ENCODE assay signal across 21 cellular contexts in the genomic region with DNA sequence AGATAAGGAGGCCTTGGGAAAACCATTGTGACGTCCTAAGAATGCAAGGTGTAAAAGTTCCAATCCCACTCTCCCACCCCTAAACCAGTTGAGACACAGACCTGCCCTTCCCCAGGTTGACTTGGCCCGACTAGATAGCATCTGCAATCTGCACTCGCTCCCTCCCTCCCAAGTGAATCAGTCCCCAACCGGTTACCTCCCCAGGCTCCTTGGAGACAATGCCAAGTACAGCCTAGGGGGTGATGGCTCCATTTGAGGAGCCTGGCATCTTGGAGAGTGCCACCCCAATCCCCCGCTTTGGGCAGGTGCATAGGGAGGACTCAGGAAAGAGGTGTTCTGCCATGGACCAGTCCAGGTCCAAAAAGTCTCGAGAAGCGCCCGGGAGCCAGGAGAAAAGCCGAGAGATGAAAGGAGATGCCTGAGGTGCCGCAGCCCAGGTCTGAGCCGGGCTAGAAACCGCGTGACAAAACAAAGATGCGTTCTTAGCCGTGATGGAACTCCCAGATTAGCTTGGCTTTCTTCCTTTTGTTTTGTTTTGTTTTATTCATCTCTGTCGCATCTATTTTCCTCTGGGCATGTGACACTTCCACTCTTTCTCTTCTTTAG. TPM values are rescaled to one million over a fixed set of nuclear protein-coding genes. Genes with fewer than 3 reads are reported as not detected.
DNase-seq lines count a peak whose midpoint lies in the region; ATAC-seq and TF ChIP-seq lines count a peak whose summit lies in the region.
"Had no signal": no experiment of that assay in that cellular context is flagged by ENCODE, and none has a peak within 500 bp of the region (broad histone marks: within the 10 kb centered on the region; RNA-seq: fewer than 3 reads in every experiment).

No MANE protein-coding gene starts in this region.

- no peaks in the 10 kb centered on the region for H3K36me3 Mint-ChIP-seq in natural killer cell treated with Interleukin-12 subunit alpha and Interleukin-12 subunit beta and Interleukin-15 and Interleukin-18, amount 100 ng/mL, for 72 hours

- no peak overlapping the region for H4K91ac ChIP-seq in neuronal stem cell (ENCODE audit: low read depth, low read length, poor library complexity)

- intact Hi-C loops in Panc1 (cut with micrococcal nuclease; ENCODE audit: unreplicated experiment), result loop anchor here (5.0 kb wide), 2 partner anchors 33 to 103 kb away; a partner anchor contains a TSS

- H2BK5ac ChIP-seq in neuronal stem cell (ENCODE audit: low read length), result no peak overlapping the region

- H3K4me2 ChIP-seq in neuronal stem cell (ENCODE audit: insufficient read depth, low read length, poor library complexity, severe bottlenecking), result no peak overlapping the region

- H3K4me3 ChIP-seq in Panc1 (ENCODE audit: low read depth in 2 of 2, low read length in 2 of 2) (no peak overlapping the region), neuronal stem cell (ENCODE audit: low read length in 2 of 2) (no peak overlapping the region), suprapubic skin (no peak overlapping the region)
- H3K4me3 ChIP-seq: GM23248, HAP-1 had no signal

- no CpG with 5 or more reads among the region's 16 CpGs for WGBS in neuronal stem cell (ENCODE audit: extremely low coverage in 2 of 2, insufficient read length in 2 of 2, insufficient replicate concordance in 1 of 2), 2 donors
- WGBS in suprapubic skin, result 55% methylated on average over 16 of the region's 16 CpGs

- H3K18ac ChIP-seq in neuronal stem cell (ENCODE audit: low read length), result no peak overlapping the region

- no peak overlapping the region for H2BK12ac ChIP-seq in neuronal stem cell (ENCODE audit: low read length)

- POLR2A ChIA-PET in Panc1 (lab: Charles Lee), result interaction anchor here (0.7 kb wide), 1 partner anchor 162 kb away, joined by 3 read pairs; no protein-coding TSS in a partner anchor

- no peak overlapping the region for H3K27ac ChIP-seq in Panc1 (ENCODE audit: low read length)
- no peak overlapping the region for H3K27ac ChIP-seq in neuronal stem cell (replicated peaks; ENCODE audit: low read length)
- H3K27ac ChIP-seq in suprapubic skin, result peak overlapping the region; percentile 34
- H3K27ac ChIP-seq: C4-2B, GM23248 had no signal

- H3K4me1 ChIP-seq in Panc1 (ENCODE audit: control insufficient read depth, insufficient read depth, low read length) (0 out of 2 replicates have a peak, but pooled peaks cover 3% of the 10 kb centered on the region), neuronal stem cell (ENCODE audit: control insufficient read depth in 2 of 2, insufficient read depth in 1 of 2, low read depth in 1 of 2, low read length in 2 of 2) (peaks cover 0 to 2% of the 10 kb centered on the region in 2 donors), suprapubic skin (peaks cover 31% of the 10 kb centered on the region)

- ATAC-seq in Panc1 (no peak), esophagus mucosa (peak; percentile 2)
- ATAC-seq in natural killer cell treated with Interleukin-12 subunit alpha and Interleukin-12 subunit beta and Interleukin-15 and Interleukin-18, amount 100 ng/mL, for 72 hours, result no peak

- H3K27ac Mint-ChIP-seq in natural killer cell treated with Interleukin-12 subunit alpha and Interleukin-12 subunit beta and Interleukin-15 and Interleukin-18, amount 100 ng/mL, for 72 hours, result peak overlapping the region in 1 of 2 donors; percentile 14

- no peaks in the 10 kb centered on the region for H3K36me3 ChIP-seq in Panc1 (ENCODE audit: control insufficient read depth, insufficient read depth, low read length)
- peaks cover 0 to 2% of the 10 kb centered on the region in 2 donors for H3K36me3 ChIP-seq in neuronal stem cell (replicated peaks in 1 of 2; ENCODE audit: control insufficient read depth in 2 of 2, insufficient read depth in 2 of 2, low read length in 2 of 2)
- H3K36me3 ChIP-seq in suprapubic skin, result no peaks in the 10 kb centered on the region
- H3K36me3 ChIP-seq: HAP-1 had no signal

- H3K9me3 ChIP-seq in Panc1 (ENCODE audit: control insufficient read depth, insufficient read depth, low read depth, low read length) (no peaks in the 10 kb centered on the region), neuronal stem cell (replicated peaks in 1 of 2; ENCODE audit: control insufficient read depth in 2 of 2, insufficient read depth in 1 of 2, low read depth in 1 of 2, low read length in 2 of 2) (peaks cover 0 to 4% of the 10 kb centered on the region in 2 donors), suprapubic skin (no peaks in the 10 kb centered on the region)
- H3K9me3 ChIP-seq: HAP-1 had no signal

- H3K27me3 ChIP-seq in Panc1 (ENCODE audit: control insufficient read depth, insufficient read depth, low read length), result no peaks in the 10 kb centered on the region
- H3K27me3 ChIP-seq in neuronal stem cell (ENCODE audit: control insufficient read depth in 3 of 3, insufficient read depth in 3 of 3, low read depth in 1 of 3, low read length in 3 of 3), result no peaks in the 10 kb centered on the region
- no peaks in the 10 kb centered on the region for H3K27me3 ChIP-seq in suprapubic skin

- no peak for TF ChIP-seq EP300 in suprapubic skin (IDR thresholded peaks at IDR 0.05)

- H3K79me1 ChIP-seq in neuronal stem cell (ENCODE audit: low read depth, low read length), result peaks cover 3% of the 10 kb centered on the region

- peaks cover 5 to 9% of the 10 kb centered on the region in 2 donors for H3K4me1 Mint-ChIP-seq in natural killer cell treated with Interleukin-12 subunit alpha and Interleukin-12 subunit beta and Interleukin-15 and Interleukin-18, amount 100 ng/mL, for 72 hours (ENCODE audit: low read depth in 2 of 2)

- H3K4me3 Mint-ChIP-seq in natural killer cell treated with Interleukin-12 subunit alpha and Interleukin-12 subunit beta and Interleukin-15 and Interleukin-18, amount 100 ng/mL, for 72 hours, result no peak overlapping the region

- CTCF ChIA-PET in Panc1 (lab: Charles Lee), result no interaction called here

- no peak overlapping the region for H4K8ac ChIP-seq in neuronal stem cell (ENCODE audit: low read depth, low read length)

- H3K9me3 Mint-ChIP-seq in natural killer cell treated with Interleukin-12 subunit alpha and Interleukin-12 subunit beta and Interleukin-15 and Interleukin-18, amount 100 ng/mL, for 72 hours, result no peaks in the 10 kb centered on the region

- H2AFZ ChIP-seq in neuronal stem cell (ENCODE audit: low read length), result no peak overlapping the region
- H2AFZ ChIP-seq: GM23248 had no signal

- no peak overlapping the region for H2AK5ac ChIP-seq in neuronal stem cell (ENCODE audit: low read depth, low read length)

- no peak overlapping the region for H3K14ac ChIP-seq in neuronal stem cell (ENCODE audit: low read length)

- in situ Hi-C loops in Panc1 (cut with HindIII; ENCODE audit: low pct_unique_long_range_greater_than_20kb, low sequenced_read_pairs), result loop anchor here (5.0 kb wide), 1 partner anchor 53 kb away; no protein-coding TSS in a partner anchor

- no peaks in the 10 kb centered on the region for H3K27me3 Mint-ChIP-seq in natural killer cell treated with Interleukin-12 subunit alpha and Interleukin-12 subunit beta and Interleukin-15 and Interleukin-18, amount 100 ng/mL, for 72 hours

- DNase-seq in Panc1 (ENCODE audit: low read depth, low spot score) (no peak), neuronal stem cell (ENCODE audit: low spot score) (no peak), suprapubic skin (ENCODE audit: low spot score in 2 of 2) (no peak), NCI-H2029 treated with DMSO at 0.1 percent for 48 hours (lab: John Stamatoyannopoulos, UW) (no peak), SHP77 (lab: John Stamatoyannopoulos, UW) (no peak)
- no peak for DNase-seq in activated CD8-positive, alpha-beta memory T cell treated with anti-CD3 and anti-CD28 coated beads, Interleukin-2, amount 50 U/mL, for 4 hours
- no peak for DNase-seq in natural killer cell treated with Interleukin-12 subunit alpha and Interleukin-12 subunit beta and Interleukin-15 and Interleukin-18, amount 100 ng/mL, for 72 hours (ENCODE audit: low spot score)
- DNase-seq: ACHN, DMS79, NCI-H1105, NCI-H1694, NCI-H510A, NCI-H748 treated with DMSO at 0.1 percent for 48 hours, RPMI8226, SIG-M5 had no signal

- no peak for TF ChIP-seq CTCF in Panc1 (IDR thresholded peaks at IDR 0.05)
- TF ChIP-seq CTCF in suprapubic skin (IDR thresholded peaks at IDR 0.05), result no peak

- H3K4ac ChIP-seq in neuronal stem cell (ENCODE audit: low read length), result no peak overlapping the region

- no peak for TF ChIP-seq POLR2A in suprapubic skin (IDR thresholded peaks at IDR 0.05)

- no peak overlapping the region for H3K9ac ChIP-seq in neuronal stem cell (ENCODE audit: low read depth, low read length, poor library complexity)
- H3K9ac ChIP-seq: GM23248 had no signal

- H2BK15ac ChIP-seq in neuronal stem cell (ENCODE audit: low read length), result no peak overlapping the region

- TSS peak; percentile 56 for BruUV-seq in Panc1 (replicated peaks; lab: Mats Ljungman, UMichigan)

- peak overlapping the region; percentile 37 for H3K23ac ChIP-seq in neuronal stem cell (ENCODE audit: low read depth, low read length, poor library complexity)

- H2BK120ac ChIP-seq in neuronal stem cell (ENCODE audit: low read depth, low read length), result no peak overlapping the region

RNA-seq across cellular contexts. Expression of a gene that starts 18.7 kb away (rescaled TPM):
- not detected for total RNA-seq in Panc1 (2021; ENCODE audit: unreplicated experiment)
- polyA plus RNA-seq in Panc1 (2012; ENCODE audit: insufficient read length), result 0.47 TPM
- total RNA-seq in esophagus mucosa, result 0.12 TPM
- 3.0 TPM for polyA plus RNA-seq in neuronal stem cell (2013, experiment 1 of 2)
- polyA plus RNA-seq in neuronal stem cell (2013, experiment 2 of 2), result 3.3 TPM
- 1 to 10 TPM in 1 of 4 donors, under 1 TPM in 1, not detected in 2; 0.76 to 1.1 TPM for total RNA-seq in suprapubic skin
- 1 to 10 TPM in 1 of 2 donors, under 1 TPM in 1; 0.52 to 1.0 TPM for total RNA-seq in natural killer cell treated with Interleukin-12 subunit alpha and Interleukin-12 subunit beta and Interleukin-15 and Interleukin-18, amount 100 ng/mL, for 72 hours
- total RNA-seq: GM23248 had no signal

RNA-seq across cellular contexts. Expression of a gene that starts 28.2 kb away (rescaled TPM):
- total RNA-seq in Panc1 (2021; ENCODE audit: unreplicated experiment) (0.23 TPM), esophagus mucosa (49.0 TPM), suprapubic skin (100 to 1,000 TPM in 2 of 4 donors, 10 to 100 TPM in 2; 64.4 to 196 (median 121) TPM)
- polyA plus RNA-seq in Panc1 (2012; ENCODE audit: insufficient read length), result not detected
- polyA plus RNA-seq in neuronal stem cell (2013, experiment 1 of 2), result 0.03 TPM
- 0.01 TPM for polyA plus RNA-seq in neuronal stem cell (2013, experiment 2 of 2)
- not detected for total RNA-seq in natural killer cell treated with Interleukin-12 subunit alpha and Interleukin-12 subunit beta and Interleukin-15 and Interleukin-18, amount 100 ng/mL, for 72 hours
- total RNA-seq: GM23248, IMR-90, LHCN-M2 had no signal
- polyA plus RNA-seq: GM23248, IMR-90 had no signal

RNA-seq across cellular contexts. Expression of a gene that starts 34.3 kb away (rescaled TPM):
- total RNA-seq in Panc1 (2021; ENCODE audit: unreplicated experiment), result 35.0 TPM
- polyA plus RNA-seq in Panc1 (2012; ENCODE audit: insufficient read length), result 22.7 TPM
- 18.2 TPM for total RNA-seq in esophagus mucosa
- 4.0 TPM for polyA plus RNA-seq in neuronal stem cell (2013, experiment 1 of 2)
- polyA plus RNA-seq in neuronal stem cell (2013, experiment 2 of 2), result 4.1 TPM
- total RNA-seq in suprapubic skin, result 10 to 100 TPM; 26.3 to 55.9 (median 38.1) TPM
- 10 to 100 TPM; 15.8 to 25.4 TPM for total RNA-seq in natural killer cell treated with Interleukin-12 subunit alpha and Interleukin-12 subunit beta and Interleukin-15 and Interleukin-18, amount 100 ng/mL, for 72 hours

RNA-seq across cellular contexts. Expression of a gene that starts 42.9 kb away (rescaled TPM):
- total RNA-seq in Panc1 (2021; ENCODE audit: unreplicated experiment) (1,911 TPM), esophagus mucosa (645 TPM), suprapubic skin (100 to 1,000 TPM; 331 to 608 (median 584) TPM)
- 2,777 TPM for polyA plus RNA-seq in Panc1 (2012; ENCODE audit: insufficient read length)
- 860 TPM for polyA plus RNA-seq in neuronal stem cell (2013, experiment 1 of 2)
- polyA plus RNA-seq in neuronal stem cell (2013, experiment 2 of 2), result 866 TPM
- 1,000 to 10,000 TPM; 1,401 to 1,644 TPM for total RNA-seq in natural killer cell treated with Interleukin-12 subunit alpha and Interleukin-12 subunit beta and Interleukin-15 and Interleukin-18, amount 100 ng/mL, for 72 hours

RNA-seq across cellular contexts. Expression of a gene that starts 45.2 kb away (rescaled TPM):
- total RNA-seq in Panc1 (2021; ENCODE audit: unreplicated experiment) (140 TPM), esophagus mucosa (20.4 TPM), suprapubic skin (10 to 100 TPM; 22.8 to 46.2 (median 32.2) TPM)
- 132 TPM for polyA plus RNA-seq in Panc1 (2012; ENCODE audit: insufficient read length)
- 25.3 TPM for polyA plus RNA-seq in neuronal stem cell (2013, experiment 1 of 2)
- polyA plus RNA-seq in neuronal stem cell (2013, experiment 2 of 2), result 26.7 TPM
- total RNA-seq in natural killer cell treated with Interleukin-12 subunit alpha and Interleukin-12 subunit beta and Interleukin-15 and Interleukin-18, amount 100 ng/mL, for 72 hours, result 100 to 1,000 TPM in 1 of 2 donors, 10 to 100 TPM in 1; 85.7 to 109 TPM

Comparison
In these comparisons a context has a peak if more than half of its experiments do, and no peak if none do; other contexts are left out.
1. RNA of a gene that starts 28.2 kb away (total RNA-seq): 64.4 to 196 TPM in suprapubic skin and 49.0 TPM in esophagus mucosa (single experiment); 0.23 TPM in Panc1 (single experiment) and not detected in natural killer cell treated with Interleukin-12 subunit alpha and Interleukin-12 subunit beta and Interleukin-15 and Interleukin-18, amount 100 ng/mL, for 72 hours; every median in the first group is over 10 times any median in the second.